Comparison of ENCODE assay signal across 16 cellular contexts in the genomic region with DNA sequence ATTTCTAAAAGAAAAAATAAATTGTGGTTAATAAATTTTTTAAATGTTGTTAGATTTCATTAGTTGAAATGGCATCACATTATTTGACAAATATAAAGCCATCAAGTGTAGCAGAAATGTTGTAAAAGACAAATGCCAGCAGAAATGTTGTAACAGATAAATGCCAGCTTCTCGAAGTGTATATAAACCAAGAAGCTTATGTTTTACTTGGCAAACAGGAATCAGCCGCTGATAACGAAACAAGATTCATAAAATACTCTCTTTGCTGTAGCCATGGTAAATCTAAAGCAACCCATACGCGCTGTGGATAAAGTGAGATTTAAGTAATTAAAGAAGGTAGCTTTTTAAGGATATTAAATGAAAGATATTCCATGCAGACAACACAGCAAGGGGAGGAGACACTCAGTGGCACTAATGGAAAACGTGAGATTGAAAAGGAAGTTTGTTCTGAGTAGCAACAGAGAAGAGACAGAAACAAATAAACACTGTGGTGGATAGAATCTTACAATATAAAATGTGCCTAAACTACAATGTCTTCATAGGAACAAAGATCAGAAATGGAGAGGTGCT.
"Had no signal": no experiment of that assay in that cellular context is flagged by ENCODE, and none has a peak within 500 bp of the region (broad histone marks: within the 10 kb centered on the region; RNA-seq: fewer than 3 reads in every experiment).

No MANE protein-coding gene starts in this region.

- H3K9me3 ChIP-seq: heart left ventricle had no signal

- H3K4me3 ChIP-seq: heart left ventricle, skin epidermis had no signal

- DNase-seq: activated CD4-positive, alpha-beta T cell treated with anti-CD3 and anti-CD28 coated beads for 4 hours; activated CD8-positive, alpha-beta memory T cell treated with anti-CD3 and anti-CD28 coated beads, Interleukin-2, amount 50 U/mL, for 48 hours; activated CD8-positive, alpha-beta T cell treated with anti-CD3 and anti-CD28 coated beads for 36 hours; activated naive CD4-positive, alpha-beta T cell treated with anti-CD3 and anti-CD28 coated beads for 36 hours; caudate nucleus; heart left ventricle; kidney glomerular epithelial cell; naive thymus-derived CD4-positive, alpha-beta T cell; posterior cingulate gyrus; stimulated activated naive B cell treated with anti-CD40 and anti-IgM and Interleukin-4, amounts not matched to agents 10 μg/mL and 1 μg/mL and 100 μg/mL, for 72 hours; T-helper 9 cell had no signal

- FAIRE-seq: frontal cortex had no signal

- H3K36me3 ChIP-seq: heart left ventricle had no signal

- H3K27me3 ChIP-seq: heart left ventricle had no signal

- H3K9me3 Mint-ChIP-seq: activated CD8-positive, alpha-beta T cell treated with anti-CD3 and anti-CD28 coated beads for 36 hours; activated naive CD4-positive, alpha-beta T cell treated with anti-CD3 and anti-CD28 coated beads for 36 hours; activated T-helper 1 cell treated with anti-CD3 and anti-CD28 coated beads, Interleukin-12 subunit alpha, Interleukin-12 subunit beta, Interleukin-2, Interleukin-4 antibody, amounts not matched to agents 30 ng/mL and 10 ng/mL and 1 ng/mL, durations not matched to agents 14 hours and 24 hours and 36 hours; dendritic cell treated with granulocyte-macrophage colony-stimulating factor and Interleukin-4, amounts not matched to agents 40 ng/mL and 50 ng/mL, for 4 days; naive thymus-derived CD4-positive, alpha-beta T cell; stimulated activated naive B cell treated with anti-CD40 and anti-IgM and Interleukin-4, amounts not matched to agents 10 μg/mL and 1 μg/mL and 100 μg/mL, for 72 hours had no signal

- H3K27ac Mint-ChIP-seq: activated CD8-positive, alpha-beta T cell treated with anti-CD3 and anti-CD28 coated beads for 36 hours; activated naive CD4-positive, alpha-beta T cell treated with anti-CD3 and anti-CD28 coated beads for 36 hours; activated T-helper 1 cell treated with anti-CD3 and anti-CD28 coated beads, Interleukin-12 subunit alpha, Interleukin-12 subunit beta, Interleukin-2, Interleukin-4 antibody, amounts not matched to agents 30 ng/mL and 10 ng/mL and 1 ng/mL, durations not matched to agents 14 hours and 24 hours and 36 hours; dendritic cell treated with granulocyte-macrophage colony-stimulating factor and Interleukin-4, amounts not matched to agents 40 ng/mL and 50 ng/mL, for 4 days; stimulated activated naive B cell treated with anti-CD40 and anti-IgM and Interleukin-4, amounts not matched to agents 10 μg/mL and 1 μg/mL and 100 μg/mL, for 72 hours had no signal

- H3K27ac ChIP-seq: heart left ventricle, skin epidermis had no signal

- H3K27me3 Mint-ChIP-seq: activated CD8-positive, alpha-beta T cell treated with anti-CD3 and anti-CD28 coated beads for 36 hours; dendritic cell treated with granulocyte-macrophage colony-stimulating factor and Interleukin-4, amounts not matched to agents 40 ng/mL and 50 ng/mL, for 4 days; naive thymus-derived CD4-positive, alpha-beta T cell; stimulated activated naive B cell treated with anti-CD40 and anti-IgM and Interleukin-4, amounts not matched to agents 10 μg/mL and 1 μg/mL and 100 μg/mL, for 72 hours had no signal

- H3K4me3 Mint-ChIP-seq: activated CD8-positive, alpha-beta T cell treated with anti-CD3 and anti-CD28 coated beads for 36 hours; activated naive CD4-positive, alpha-beta T cell treated with anti-CD3 and anti-CD28 coated beads for 36 hours; activated T-helper 1 cell treated with anti-CD3 and anti-CD28 coated beads, Interleukin-12 subunit alpha, Interleukin-12 subunit beta, Interleukin-2, Interleukin-4 antibody, amounts not matched to agents 30 ng/mL and 10 ng/mL and 1 ng/mL, durations not matched to agents 14 hours and 24 hours and 36 hours; dendritic cell treated with granulocyte-macrophage colony-stimulating factor and Interleukin-4, amounts not matched to agents 40 ng/mL and 50 ng/mL, for 4 days; naive thymus-derived CD4-positive, alpha-beta T cell; stimulated activated naive B cell treated with anti-CD40 and anti-IgM and Interleukin-4, amounts not matched to agents 10 μg/mL and 1 μg/mL and 100 μg/mL, for 72 hours had no signal

- ATAC-seq: activated CD8-positive, alpha-beta T cell treated with anti-CD3 and anti-CD28 coated beads for 36 hours; esophagus mucosa; heart left ventricle; naive thymus-derived CD4-positive, alpha-beta T cell; stimulated activated naive B cell treated with anti-CD40 and anti-IgM and Interleukin-4, amounts not matched to agents 10 μg/mL and 1 μg/mL and 100 μg/mL, for 72 hours had no signal
